6 cellular contexts compared by ENCODE assay signal in genomic region chr22:37806409-37807338, GRCh38. TPM values are rescaled to one million over a fixed set of nuclear protein-coding genes. Genes with fewer than 3 reads are reported as not detected.
DNase-seq lines count a peak whose midpoint lies in the region; ATAC-seq and TF ChIP-seq lines count a peak whose summit lies in the region.

No MANE protein-coding gene starts in this region.

- H3K4me3 ChIP-seq in left ventricle myocardium inferior: peak overlapping the region; percentile 79
- peak overlapping the region; percentile 34 to 43 (median 34) for H3K4me3 ChIP-seq in thyroid gland (replicated peaks in 1 of 3)

- peaks cover 64% of the 10 kb centered on the region for H3K4me1 ChIP-seq in left ventricle myocardium inferior
- peaks cover 26 to 42% of the 10 kb centered on the region in 2 donors for H3K4me1 ChIP-seq in thyroid gland

- H3K9me3 ChIP-seq in left ventricle myocardium inferior (replicated peaks) (no peaks in the 10 kb centered on the region), thyroid gland (no peaks in the 10 kb centered on the region)

- peak; percentile 7 for TF ChIP-seq CTCF in left ventricle myocardium inferior (IDR thresholded peaks at IDR 0.05; ENCODE audit: borderline replicate concordance)
- no peak for TF ChIP-seq CTCF in thyroid gland (IDR thresholded peaks at IDR 0.05)

- H3K27ac ChIP-seq in left ventricle myocardium inferior (replicated peaks): peak overlapping the region; percentile 93
- peak overlapping the region; percentile 44 to 83 (median 55) for H3K27ac ChIP-seq in thyroid gland

- TF ChIP-seq POLR2A in thyroid gland (IDR thresholded peaks at IDR 0.05): peak in 1 of 2 donors; percentile 7

- H3K36me3 ChIP-seq in left ventricle myocardium inferior (no peaks in the 10 kb centered on the region), thyroid gland (no peaks in the 10 kb centered on the region)

- DNase-seq in DMS114 treated with DMSO at 0.1 percent for 48 hours (lab: John Stamatoyannopoulos, UW; ENCODE audit: unreplicated experiment) (peak; percentile 35), RPMI7951 (ENCODE audit: low read depth) (peak; percentile 46), left ventricle myocardium inferior (no peak), thyroid gland (peak; percentile 61 to 65), ureter (ENCODE audit: low spot score) (no peak)

- intact Hi-C loops in left ventricle myocardium inferior (cut with micrococcal nuclease) (no loop called here), thyroid gland (cut with DNase I) (no loop called here)

- no peak for ATAC-seq in HG02970 (IDR thresholded peaks at IDR 0.05; ENCODE audit: low FRiP score, unreplicated experiment)

- 2 to 3% methylated on average over 19 of the region's 19 CpGs for WGBS in thyroid gland, 2 donors

- H3K27me3 ChIP-seq in left ventricle myocardium inferior (ENCODE audit: low read depth) (no peaks in the 10 kb centered on the region), thyroid gland (no peaks in the 10 kb centered on the region)

RNA-seq across cellular contexts. Expression of gene GCAT, which starts 1.1 kb away (rescaled TPM):
- 15.1 and 24.4 TPM in 2 replicates for total RNA-seq in RPMI7951 (2014; rRNA removed; shearing (Covaris generic))
- total RNA-seq in left ventricle myocardium inferior (42.7 TPM), thyroid gland (10 to 100 TPM; 30.4 to 59.1 (median 38.2) TPM), ureter (13.4 TPM)

RNA-seq across cellular contexts. Expression of gene GALR3, which starts 16.5 kb away (rescaled TPM):
- total RNA-seq in RPMI7951 (2014; rRNA removed; shearing (Covaris generic)): not detected in 2 replicates
- total RNA-seq in left ventricle myocardium inferior (not detected), thyroid gland (not detected), ureter (not detected)

RNA-seq across cellular contexts. Expression of gene ANKRD54, which starts 37.5 kb away (rescaled TPM):
- total RNA-seq in RPMI7951 (2014; rRNA removed; shearing (Covaris generic)): 26.0 and 26.8 TPM in 2 replicates
- total RNA-seq in left ventricle myocardium inferior: 19.4 TPM
- 10 to 100 TPM; 54.7 to 75.9 (median 61.5) TPM for total RNA-seq in thyroid gland
- 26.9 TPM for total RNA-seq in ureter

RNA-seq across cellular contexts. Expression of gene EIF3L, which starts 42.5 kb away (rescaled TPM):
- total RNA-seq in RPMI7951 (2014; rRNA removed; shearing (Covaris generic)): 299 and 374 TPM in 2 replicates
- total RNA-seq in left ventricle myocardium inferior: 379 TPM
- 100 to 1,000 TPM; 423 to 557 (median 455) TPM for total RNA-seq in thyroid gland
- 544 TPM for total RNA-seq in ureter

Comparison
In these comparisons a context has a peak if more than half of its experiments do, and no peak if none do; other contexts are left out.
1. DNase-seq: peak in DMS114 treated with DMSO at 0.1 percent for 48 hours (single experiment), RPMI7951 (single experiment) and thyroid gland (2 of 2); none in left ventricle myocardium inferior (single experiment) and ureter (single experiment).